1 cellular context compared by ENCODE assay signal in the genomic region with DNA sequence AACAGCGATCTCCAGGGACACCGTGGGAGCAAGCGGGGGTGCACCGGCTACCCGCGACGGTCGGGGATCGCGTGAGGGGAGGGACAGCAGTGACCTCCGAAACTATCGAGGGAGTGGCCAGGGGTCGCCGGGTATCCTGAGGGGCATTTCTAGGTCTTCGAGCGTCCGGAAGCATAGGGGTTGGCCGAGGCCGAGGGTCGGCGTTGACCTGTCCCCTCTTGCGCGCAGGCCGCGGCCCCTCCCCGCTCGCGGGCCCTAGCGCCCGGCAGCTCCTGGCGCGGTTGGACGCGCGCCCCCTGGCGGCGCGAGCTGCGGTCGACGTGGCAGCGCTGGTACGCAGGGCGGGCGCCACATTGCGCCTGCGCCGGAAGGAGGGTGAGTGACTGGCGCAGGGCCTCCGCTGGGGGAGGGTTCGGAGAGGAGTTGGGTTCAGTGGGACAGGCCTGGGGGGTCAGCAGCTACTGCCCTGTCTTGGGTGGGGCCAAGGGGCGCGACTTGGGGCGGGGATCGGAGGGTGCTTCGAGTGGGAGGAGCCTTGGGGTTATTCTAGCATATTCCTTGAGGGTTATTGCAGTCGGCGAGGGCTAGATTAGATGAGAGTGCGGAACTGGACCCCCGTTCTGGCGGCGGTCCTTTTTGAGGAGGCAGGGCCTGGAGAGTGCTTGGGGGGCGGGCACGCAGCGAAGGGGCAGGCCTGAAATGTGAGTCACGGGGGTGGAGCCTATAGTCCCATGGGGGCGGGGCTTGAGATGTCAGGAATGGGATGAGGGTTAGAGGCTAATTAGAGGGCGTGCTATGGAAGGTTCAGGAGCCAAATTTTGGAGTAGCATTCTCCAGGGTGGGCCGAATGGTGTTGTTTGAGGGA.
TF ChIP-seq lines count a peak whose summit lies in the region.

No MANE protein-coding gene starts in this region.

TF ChIP-seq in K562, 482 proteins besides CTCF, POLR2A, EP300 and RAD21 (continues in another document):
- TF ChIP-seq ELF4 (CRISPR knock-in tag; IDR thresholded peaks at IDR 0.05), result no peak
- TF ChIP-seq HCFC1 (IDR thresholded peaks at IDR 0.05; ENCODE audit: low read depth, low read length), result peak; percentile 30; the same call in 1 of the 2 replicates
- no peak for TF ChIP-seq ZNF785 (CRISPR knock-in tag; IDR thresholded peaks at IDR 0.05)
- TF ChIP-seq NONO (IDR thresholded peaks at IDR 0.05; ENCODE audit: low read depth in 2 of 2, low read length in 1 of 2), result peak in 1 of 2 experiments; percentile 96; a peak in 2 of 4 replicates
- no peak for TF ChIP-seq OTX1 (CRISPR knock-in tag; IDR thresholded peaks at IDR 0.05)
- TF ChIP-seq NR2C1 (IDR thresholded peaks at IDR 0.05), result no peak
- TF ChIP-seq NR2C1 (tag; IDR thresholded peaks at IDR 0.05), result no peak
- TF ChIP-seq RAD51 (IDR thresholded peaks at IDR 0.05; ENCODE audit: borderline replicate concordance, low read depth), result no peak
- TF ChIP-seq SLC30A9 (CRISPR knock-in tag; IDR thresholded peaks at IDR 0.05), result no peak
- no peak for TF ChIP-seq NR1H2 (CRISPR knock-in tag; IDR thresholded peaks at IDR 0.05)
- no peak; the same call in 1 of the 2 replicates for TF ChIP-seq CREB1 (IDR thresholded peaks at IDR 0.05)
- TF ChIP-seq CREB1 (CRISPR knock-in tag; IDR thresholded peaks at IDR 0.05), result peak; percentile 69; the same call in 1 of the 2 replicates
- TF ChIP-seq NFIX (CRISPR knock-in tag; IDR thresholded peaks at IDR 0.05; ENCODE audit: low read depth), result no peak
- no peak for TF ChIP-seq ZNF121 (CRISPR knock-in tag; conservative IDR thresholded peaks at IDR 0.05)
- TF ChIP-seq, protein P1, sequence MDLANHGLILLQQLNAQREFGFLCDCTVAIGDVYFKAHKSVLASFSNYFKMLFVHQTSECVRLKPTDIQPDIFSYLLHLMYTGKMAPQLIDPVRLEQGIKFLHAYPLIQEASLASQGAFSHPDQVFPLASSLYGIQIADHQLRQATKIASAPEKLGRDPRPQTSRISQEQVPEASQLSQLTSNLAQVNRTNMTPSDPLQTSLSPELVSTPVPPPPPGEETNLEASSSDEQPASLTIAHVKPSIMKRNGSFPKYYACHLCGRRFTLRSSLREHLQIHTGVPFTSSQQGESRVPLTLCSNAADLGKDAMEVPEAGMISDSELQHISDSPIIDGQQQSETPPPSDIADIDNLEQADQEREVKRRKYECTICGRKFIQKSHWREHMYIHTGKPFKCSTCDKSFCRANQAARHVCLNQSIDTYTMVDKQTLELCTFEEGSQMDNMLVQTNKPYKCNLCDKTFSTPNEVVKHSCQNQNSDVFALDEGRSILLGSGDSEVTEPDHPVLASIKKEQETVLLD (IDR thresholded peaks at IDR 0.05), result no peak
- TF ChIP-seq ZFP1 (CRISPR knock-in tag; IDR thresholded peaks at IDR 0.05), result no peak
- no peak for TF ChIP-seq MAFG (tag; conservative IDR thresholded peaks at IDR 0.05)
- no peak for TF ChIP-seq NELFE (IDR thresholded peaks at IDR 0.05; ENCODE audit: insufficient read depth, insufficient read length)
- peak; percentile 38; the same call in 1 of the 2 replicates for TF ChIP-seq ARID1B (IDR thresholded peaks at IDR 0.05)
- TF ChIP-seq, protein P2, sequence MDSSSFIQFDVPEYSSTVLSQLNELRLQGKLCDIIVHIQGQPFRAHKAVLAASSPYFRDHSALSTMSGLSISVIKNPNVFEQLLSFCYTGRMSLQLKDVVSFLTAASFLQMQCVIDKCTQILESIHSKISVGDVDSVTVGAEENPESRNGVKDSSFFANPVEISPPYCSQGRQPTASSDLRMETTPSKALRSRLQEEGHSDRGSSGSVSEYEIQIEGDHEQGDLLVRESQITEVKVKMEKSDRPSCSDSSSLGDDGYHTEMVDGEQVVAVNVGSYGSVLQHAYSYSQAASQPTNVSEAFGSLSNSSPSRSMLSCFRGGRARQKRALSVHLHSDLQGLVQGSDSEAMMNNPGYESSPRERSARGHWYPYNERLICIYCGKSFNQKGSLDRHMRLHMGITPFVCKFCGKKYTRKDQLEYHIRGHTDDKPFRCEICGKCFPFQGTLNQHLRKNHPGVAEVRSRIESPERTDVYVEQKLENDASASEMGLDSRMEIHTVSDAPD (CRISPR knock-in tag; IDR thresholded peaks at IDR 0.05), result no peak
- no peak for TF ChIP-seq GTF2A2 (tag; IDR thresholded peaks at IDR 0.05)
- no peak for TF ChIP-seq C11orf30 (IDR thresholded peaks at IDR 0.05; ENCODE audit: low read depth)
- TF ChIP-seq BCL6 (CRISPR knock-in tag; IDR thresholded peaks at IDR 0.05), result no peak
- no peak for TF ChIP-seq ARHGAP35 (IDR thresholded peaks at IDR 0.05; ENCODE audit: partially characterized antibody)
- TF ChIP-seq ZNF561 (CRISPR knock-in tag; conservative IDR thresholded peaks at IDR 0.05), result no peak
- no peak for TF ChIP-seq ZNF586 (CRISPR knock-in tag; conservative IDR thresholded peaks at IDR 0.05)
- TF ChIP-seq, protein P3, sequence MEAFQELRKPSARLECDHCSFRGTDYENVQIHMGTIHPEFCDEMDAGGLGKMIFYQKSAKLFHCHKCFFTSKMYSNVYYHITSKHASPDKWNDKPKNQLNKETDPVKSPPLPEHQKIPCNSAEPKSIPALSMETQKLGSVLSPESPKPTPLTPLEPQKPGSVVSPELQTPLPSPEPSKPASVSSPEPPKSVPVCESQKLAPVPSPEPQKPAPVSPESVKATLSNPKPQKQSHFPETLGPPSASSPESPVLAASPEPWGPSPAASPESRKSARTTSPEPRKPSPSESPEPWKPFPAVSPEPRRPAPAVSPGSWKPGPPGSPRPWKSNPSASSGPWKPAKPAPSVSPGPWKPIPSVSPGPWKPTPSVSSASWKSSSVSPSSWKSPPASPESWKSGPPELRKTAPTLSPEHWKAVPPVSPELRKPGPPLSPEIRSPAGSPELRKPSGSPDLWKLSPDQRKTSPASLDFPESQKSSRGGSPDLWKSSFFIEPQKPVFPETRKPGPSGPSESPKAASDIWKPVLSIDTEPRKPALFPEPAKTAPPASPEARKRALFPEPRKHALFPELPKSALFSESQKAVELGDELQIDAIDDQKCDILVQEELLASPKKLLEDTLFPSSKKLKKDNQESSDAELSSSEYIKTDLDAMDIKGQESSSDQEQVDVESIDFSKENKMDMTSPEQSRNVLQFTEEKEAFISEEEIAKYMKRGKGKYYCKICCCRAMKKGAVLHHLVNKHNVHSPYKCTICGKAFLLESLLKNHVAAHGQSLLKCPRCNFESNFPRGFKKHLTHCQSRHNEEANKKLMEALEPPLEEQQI (IDR thresholded peaks at IDR 0.05), result no peak
- TF ChIP-seq, protein P4, sequence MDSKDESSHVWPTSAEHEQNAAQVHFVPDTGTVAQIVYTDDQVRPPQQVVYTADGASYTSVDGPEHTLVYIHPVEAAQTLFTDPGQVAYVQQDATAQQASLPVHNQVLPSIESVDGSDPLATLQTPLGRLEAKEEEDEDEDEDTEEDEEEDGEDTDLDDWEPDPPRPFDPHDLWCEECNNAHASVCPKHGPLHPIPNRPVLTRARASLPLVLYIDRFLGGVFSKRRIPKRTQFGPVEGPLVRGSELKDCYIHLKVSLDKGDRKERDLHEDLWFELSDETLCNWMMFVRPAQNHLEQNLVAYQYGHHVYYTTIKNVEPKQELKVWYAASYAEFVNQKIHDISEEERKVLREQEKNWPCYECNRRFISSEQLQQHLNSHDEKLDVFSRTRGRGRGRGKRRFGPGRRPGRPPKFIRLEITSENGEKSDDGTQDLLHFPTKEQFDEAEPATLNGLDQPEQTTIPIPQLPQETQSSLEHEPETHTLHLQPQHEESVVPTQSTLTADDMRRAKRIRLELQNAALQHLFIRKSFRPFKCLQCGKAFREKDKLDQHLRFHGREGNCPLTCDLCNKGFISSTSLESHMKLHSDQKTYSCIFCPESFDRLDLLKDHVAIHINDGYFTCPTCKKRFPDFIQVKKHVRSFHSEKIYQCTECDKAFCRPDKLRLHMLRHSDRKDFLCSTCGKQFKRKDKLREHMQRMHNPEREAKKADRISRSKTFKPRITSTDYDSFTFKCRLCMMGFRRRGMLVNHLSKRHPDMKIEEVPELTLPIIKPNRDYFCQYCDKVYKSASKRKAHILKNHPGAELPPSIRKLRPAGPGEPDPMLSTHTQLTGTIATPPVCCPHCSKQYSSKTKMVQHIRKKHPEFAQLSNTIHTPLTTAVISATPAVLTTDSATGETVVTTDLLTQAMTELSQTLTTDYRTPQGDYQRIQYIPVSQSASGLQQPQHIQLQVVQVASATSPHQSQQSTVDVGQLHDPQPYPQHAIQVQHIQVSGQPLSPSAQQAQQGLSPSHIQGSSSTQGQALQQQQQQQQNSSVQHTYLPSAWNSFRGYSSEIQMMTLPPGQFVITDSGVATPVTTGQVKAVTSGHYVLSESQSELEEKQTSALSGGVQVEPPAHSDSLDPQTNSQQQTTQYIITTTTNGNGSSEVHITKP (IDR thresholded peaks at IDR 0.05; ENCODE audit: partially characterized antibody), result peak; percentile 99
- TF ChIP-seq, protein P5, sequence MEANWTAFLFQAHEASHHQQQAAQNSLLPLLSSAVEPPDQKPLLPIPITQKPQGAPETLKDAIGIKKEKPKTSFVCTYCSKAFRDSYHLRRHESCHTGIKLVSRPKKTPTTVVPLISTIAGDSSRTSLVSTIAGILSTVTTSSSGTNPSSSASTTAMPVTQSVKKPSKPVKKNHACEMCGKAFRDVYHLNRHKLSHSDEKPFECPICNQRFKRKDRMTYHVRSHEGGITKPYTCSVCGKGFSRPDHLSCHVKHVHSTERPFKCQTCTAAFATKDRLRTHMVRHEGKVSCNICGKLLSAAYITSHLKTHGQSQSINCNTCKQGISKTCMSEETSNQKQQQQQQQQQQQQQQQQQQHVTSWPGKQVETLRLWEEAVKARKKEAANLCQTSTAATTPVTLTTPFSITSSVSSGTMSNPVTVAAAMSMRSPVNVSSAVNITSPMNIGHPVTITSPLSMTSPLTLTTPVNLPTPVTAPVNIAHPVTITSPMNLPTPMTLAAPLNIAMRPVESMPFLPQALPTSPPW (CRISPR knock-in tag; IDR thresholded peaks at IDR 0.05), result peak; percentile 69
- no peak for TF ChIP-seq PTBP1 (IDR thresholded peaks at IDR 0.05; ENCODE audit: low read depth, low read length)
- no peak for TF ChIP-seq FOXJ2 (tag; IDR thresholded peaks at IDR 0.05)
- no peak for TF ChIP-seq SMARCB1 (IDR thresholded peaks at IDR 0.05; ENCODE audit: insufficient read length, low read depth)
- peak; percentile 29 for TF ChIP-seq KDM5B (IDR thresholded peaks at IDR 0.05; ENCODE audit: insufficient replicate concordance, low read depth, low read length)
- peak; percentile 90 to 92 for TF ChIP-seq NRF1 (conservative IDR thresholded peaks at IDR 0.05 in 1 of 2, IDR thresholded peaks at IDR 0.05 in 1 of 2)
- TF ChIP-seq IRF2 (CRISPR knock-in tag; IDR thresholded peaks at IDR 0.05), result no peak
- no peak for TF ChIP-seq TEAD1 (CRISPR knock-in tag; IDR thresholded peaks at IDR 0.05)
- TF ChIP-seq, protein P6, sequence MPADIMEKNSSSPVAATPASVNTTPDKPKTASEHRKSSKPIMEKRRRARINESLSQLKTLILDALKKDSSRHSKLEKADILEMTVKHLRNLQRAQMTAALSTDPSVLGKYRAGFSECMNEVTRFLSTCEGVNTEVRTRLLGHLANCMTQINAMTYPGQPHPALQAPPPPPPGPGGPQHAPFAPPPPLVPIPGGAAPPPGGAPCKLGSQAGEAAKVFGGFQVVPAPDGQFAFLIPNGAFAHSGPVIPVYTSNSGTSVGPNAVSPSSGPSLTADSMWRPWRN (IDR thresholded peaks at IDR 0.05; ENCODE audit: low read depth), result no peak
- no peak for TF ChIP-seq ZSCAN29 (IDR thresholded peaks at IDR 0.05)
- TF ChIP-seq ZNF197 (CRISPR knock-in tag; IDR thresholded peaks at IDR 0.05; ENCODE audit: low read depth), result no peak
- TF ChIP-seq ZKSCAN3 (CRISPR knock-in tag; IDR thresholded peaks at IDR 0.05), result no peak
- TF ChIP-seq ZNF175 (CRISPR knock-in tag; IDR thresholded peaks at IDR 0.05; ENCODE audit: low read depth), result no peak
- TF ChIP-seq, protein P7, sequence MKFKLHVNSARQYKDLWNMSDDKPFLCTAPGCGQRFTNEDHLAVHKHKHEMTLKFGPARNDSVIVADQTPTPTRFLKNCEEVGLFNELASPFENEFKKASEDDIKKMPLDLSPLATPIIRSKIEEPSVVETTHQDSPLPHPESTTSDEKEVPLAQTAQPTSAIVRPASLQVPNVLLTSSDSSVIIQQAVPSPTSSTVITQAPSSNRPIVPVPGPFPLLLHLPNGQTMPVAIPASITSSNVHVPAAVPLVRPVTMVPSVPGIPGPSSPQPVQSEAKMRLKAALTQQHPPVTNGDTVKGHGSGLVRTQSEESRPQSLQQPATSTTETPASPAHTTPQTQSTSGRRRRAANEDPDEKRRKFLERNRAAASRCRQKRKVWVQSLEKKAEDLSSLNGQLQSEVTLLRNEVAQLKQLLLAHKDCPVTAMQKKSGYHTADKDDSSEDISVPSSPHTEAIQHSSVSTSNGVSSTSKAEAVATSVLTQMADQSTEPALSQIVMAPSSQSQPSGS (CRISPR knock-in tag; IDR thresholded peaks at IDR 0.05), result no peak
- TF ChIP-seq MBD2 (IDR thresholded peaks at IDR 0.05; ENCODE audit: borderline replicate concordance, low read depth), result peak; percentile 33; the same call in 1 of the 2 replicates
- TF ChIP-seq SP2 (IDR thresholded peaks at IDR 0.05; ENCODE audit: extremely low read depth, low read depth, low read length, poor library complexity, severe bottlenecking), result no peak
- no peak for TF ChIP-seq CAMTA2 (CRISPR knock-in tag; conservative IDR thresholded peaks at IDR 0.05)
- peak; percentile 33 to 84; a peak in 3 of 4 replicates for TF ChIP-seq MAZ (CRISPR knock-in tag; conservative IDR thresholded peaks at IDR 0.05 in 1 of 2, IDR thresholded peaks at IDR 0.05 in 1 of 2)
- no peak for TF ChIP-seq RBM14 (IDR thresholded peaks at IDR 0.05; ENCODE audit: borderline replicate concordance, insufficient read depth, low read depth, low read length)
- no peak for TF ChIP-seq MCM5 (IDR thresholded peaks at IDR 0.05; ENCODE audit: low read depth)
- TF ChIP-seq ZBTB17 (CRISPR knock-in tag; IDR thresholded peaks at IDR 0.05), result no peak
- no peak for TF ChIP-seq CBFA2T2 (conservative IDR thresholded peaks at IDR 0.05)
- TF ChIP-seq ZNF3 (CRISPR knock-in tag; IDR thresholded peaks at IDR 0.05), result no peak
- TF ChIP-seq RCOR1 (IDR thresholded peaks at IDR 0.05; ENCODE audit: borderline replicate concordance in 1 of 2, low read depth in 2 of 2, low read length in 2 of 2), result no peak
- TF ChIP-seq CCNT2 (IDR thresholded peaks at IDR 0.05; ENCODE audit: borderline replicate concordance, extremely low read depth, insufficient read length, low read depth, low read length), result peak; percentile 52
- TF ChIP-seq ZNF354B (CRISPR knock-in tag; IDR thresholded peaks at IDR 0.05), result no peak
- no peak for TF ChIP-seq BCOR (IDR thresholded peaks at IDR 0.05)
- 0 out of 2 replicates have a peak, but pooled peaks have one; percentile 11 for TF ChIP-seq GABPB1 (CRISPR knock-in tag; IDR thresholded peaks at IDR 0.05)
- TF ChIP-seq FUS (optimal IDR thresholded peaks at IDR 0.05; ENCODE audit: low read depth, low read length), result no peak
- TF ChIP-seq ZFX (CRISPR knock-in tag; IDR thresholded peaks at IDR 0.05), result peak; percentile 66; the same call in 1 of the 2 replicates
- TF ChIP-seq MEF2D (tag; conservative IDR thresholded peaks at IDR 0.05; ENCODE audit: low read depth), result no peak
- TF ChIP-seq, protein P8, sequence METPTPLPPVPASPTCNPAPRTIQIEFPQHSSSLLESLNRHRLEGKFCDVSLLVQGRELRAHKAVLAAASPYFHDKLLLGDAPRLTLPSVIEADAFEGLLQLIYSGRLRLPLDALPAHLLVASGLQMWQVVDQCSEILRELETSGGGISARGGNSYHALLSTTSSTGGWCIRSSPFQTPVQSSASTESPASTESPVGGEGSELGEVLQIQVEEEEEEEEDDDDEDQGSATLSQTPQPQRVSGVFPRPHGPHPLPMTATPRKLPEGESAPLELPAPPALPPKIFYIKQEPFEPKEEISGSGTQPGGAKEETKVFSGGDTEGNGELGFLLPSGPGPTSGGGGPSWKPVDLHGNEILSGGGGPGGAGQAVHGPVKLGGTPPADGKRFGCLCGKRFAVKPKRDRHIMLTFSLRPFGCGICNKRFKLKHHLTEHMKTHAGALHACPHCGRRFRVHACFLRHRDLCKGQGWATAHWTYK (CRISPR knock-in tag; IDR thresholded peaks at IDR 0.05), result 0 out of 2 replicates have a peak, but pooled peaks have one; percentile 56
